In the genomic region with DNA sequence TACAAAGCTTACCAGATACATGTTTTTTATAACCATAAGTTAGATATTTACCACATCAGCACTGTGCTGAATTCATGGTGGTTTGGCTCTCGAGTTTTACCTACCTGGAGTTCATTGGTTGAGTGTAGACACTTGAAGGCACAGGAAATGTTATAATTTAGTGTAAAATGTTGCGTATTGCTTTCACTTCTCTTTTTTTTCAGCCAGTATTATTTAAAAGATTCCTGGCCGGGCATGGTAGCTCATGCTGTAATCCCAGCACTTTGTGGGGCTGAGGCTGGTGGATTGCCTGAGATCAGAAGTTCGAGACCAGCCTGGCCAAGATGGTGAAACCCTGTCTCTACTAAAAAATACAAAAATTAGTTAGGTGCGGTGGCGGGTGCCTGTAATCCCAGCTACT, we compare ENCODE assay signal across 16 cellular contexts. TPM values are rescaled to one million over a fixed set of nuclear protein-coding genes. Genes with fewer than 3 reads are reported as not detected.
DNase-seq lines count a peak whose midpoint lies in the region; ATAC-seq and TF ChIP-seq lines count a peak whose summit lies in the region.
"Had no signal": no experiment of that assay in that cellular context is flagged by ENCODE, and none has a peak within 500 bp of the region (broad histone marks: within the 10 kb centered on the region; RNA-seq: fewer than 3 reads in every experiment).

No MANE protein-coding gene starts in this region.

- H4K20me1 ChIP-seq in smooth muscle cell (ENCODE audit: low read depth), result peaks cover 55% of the 10 kb centered on the region

- intact Hi-C loops in Right ventricle myocardium inferior (cut with DNase I) (no loop called here), left cardiac atrium (cut with DNase I) (no loop called here), upper lobe of right lung (cut with DNase I) (no loop called here)

- H3F3A ChIP-seq in smooth muscle cell (ENCODE audit: low read depth), result no peaks in the 10 kb centered on the region

- H3K79me2 ChIP-seq in smooth muscle cell (ENCODE audit: low read depth), result peaks cover 16% of the 10 kb centered on the region

- no peaks in the 10 kb centered on the region for H3K27me3 Mint-ChIP-seq in endodermal cell (ENCODE audit: insufficient read depth)

- H3K27ac Mint-ChIP-seq in endodermal cell, result no peak overlapping the region

- H3K4me3 ChIP-seq in upper lobe of right lung, result no peak overlapping the region
- H3K4me3 ChIP-seq in endodermal cell (ENCODE audit: low read length), result no peak overlapping the region
- no peak overlapping the region for H3K4me3 ChIP-seq in smooth muscle cell
- H3K4me3 ChIP-seq: dorsolateral prefrontal cortex, GM23248, skin epidermis had no signal

- ATAC-seq in Right ventricle myocardium inferior (no peak), left cardiac atrium (no peak), HG03175 (IDR thresholded peaks at IDR 0.05; ENCODE audit: unreplicated experiment) (peak; percentile 77), upper lobe of right lung (peak; percentile 57)
- ATAC-seq: PC-3 had no signal

- H3K36me3 Mint-ChIP-seq in endodermal cell (ENCODE audit: low read depth), result peaks cover 64% of the 10 kb centered on the region

- no peaks in the 10 kb centered on the region for H3K9me3 Mint-ChIP-seq in endodermal cell

- H3K9ac ChIP-seq in endodermal cell (ENCODE audit: extremely low read depth, low read length, poor library complexity, severe bottlenecking) (no peak overlapping the region), smooth muscle cell (ENCODE audit: low read depth) (no peak overlapping the region)
- H3K9ac ChIP-seq: GM23248 had no signal

- DNase-seq in Right ventricle myocardium inferior (ENCODE audit: missing footprints) (peak; percentile 64), left cardiac atrium (no peak), SKM-1 (lab: John Stamatoyannopoulos, UW; ENCODE audit: unreplicated experiment) (peak; percentile 70), upper lobe of right lung (no peak), endodermal cell (no peak), DMS153 (lab: John Stamatoyannopoulos, UW) (no peak), smooth muscle cell (lab: John Stamatoyannopoulos, UW; ENCODE audit: unreplicated experiment) (no peak)
- DNase-seq: amniotic stem cell, dorsolateral prefrontal cortex, GM23248, NCI-H2029, PC-3, trophoblast cell had no signal

- H3K4me1 Mint-ChIP-seq in endodermal cell, result peaks cover 2% of the 10 kb centered on the region

- H3K4me1 ChIP-seq in upper lobe of right lung, result peaks cover 8% of the 10 kb centered on the region
- H3K4me1 ChIP-seq in endodermal cell (ENCODE audit: control insufficient read depth, insufficient read depth, low read length), result no peaks in the 10 kb centered on the region
- H3K4me1 ChIP-seq in smooth muscle cell (ENCODE audit: low read depth), result no peaks in the 10 kb centered on the region

- WGBS in endodermal cell (ENCODE audit: insufficient coverage in 1 of 2, insufficient read length in 1 of 2), 2 experiments, result 89 to 96% methylated on average over 4 to 6 of the region's 6 CpGs
- WGBS in smooth muscle cell (ENCODE audit: low lambda C conversion rate), result 94% methylated on average over 6 of the region's 6 CpGs

- H2AFZ ChIP-seq in smooth muscle cell (ENCODE audit: low read depth), result no peak overlapping the region
- H2AFZ ChIP-seq: GM23248 had no signal

- no peak for TF ChIP-seq CTCF in upper lobe of right lung (IDR thresholded peaks at IDR 0.05)
- TF ChIP-seq CTCF in endodermal cell (conservative IDR thresholded peaks at IDR 0.05), result no peak
- no peak for TF ChIP-seq CTCF in smooth muscle cell (IDR thresholded peaks at IDR 0.05; ENCODE audit: borderline replicate concordance, insufficient read depth, poor library complexity, severe bottlenecking)

- H3K4me2 ChIP-seq in smooth muscle cell, result no peak overlapping the region

- no peak overlapping the region for H3K4me3 Mint-ChIP-seq in endodermal cell

- H3K36me3 ChIP-seq in upper lobe of right lung (peaks cover 85% of the 10 kb centered on the region), endodermal cell (ENCODE audit: control insufficient read depth, insufficient read depth, low read length) (peaks cover 69% of the 10 kb centered on the region), smooth muscle cell (ENCODE audit: low read depth) (peaks cover 47% of the 10 kb centered on the region)

- H3K27me3 ChIP-seq in upper lobe of right lung, result no peaks in the 10 kb centered on the region
- no peaks in the 10 kb centered on the region for H3K27me3 ChIP-seq in endodermal cell (ENCODE audit: control insufficient read depth, insufficient read depth, low read length, poor library complexity, severe bottlenecking)
- no peaks in the 10 kb centered on the region for H3K27me3 ChIP-seq in smooth muscle cell (ENCODE audit: low read depth)
- H3K27me3 ChIP-seq: dorsolateral prefrontal cortex had no signal

- H3K9me3 ChIP-seq in upper lobe of right lung (no peaks in the 10 kb centered on the region), endodermal cell (ENCODE audit: control insufficient read depth, low read length) (no peaks in the 10 kb centered on the region), smooth muscle cell (replicated peaks; ENCODE audit: low read depth) (no peaks in the 10 kb centered on the region)

- H3K27ac ChIP-seq in upper lobe of right lung (no peak overlapping the region), endodermal cell (ENCODE audit: low read depth, low read length) (no peak overlapping the region), smooth muscle cell (ENCODE audit: low read depth) (no peak overlapping the region)
- H3K27ac ChIP-seq: GM23248, VCaP had no signal

RNA-seq across cellular contexts. Expression of a gene that starts 53.0 kb away (rescaled TPM):
- total RNA-seq in Right ventricle myocardium inferior (54.1 TPM), left cardiac atrium (10 to 100 TPM; 51.6 to 52.6 TPM), upper lobe of right lung (98.4 TPM), endodermal cell (10 to 100 TPM; 58.0 to 61.7 TPM), smooth muscle cell (18.5 and 22.2 TPM in 2 replicates)
- 43.5 TPM for polyA plus RNA-seq in endodermal cell (2013, experiment 1 of 2)
- polyA plus RNA-seq in endodermal cell (2013, experiment 2 of 2), result 39.5 TPM
- polyA plus RNA-seq in smooth muscle cell, result 38.9 and 42.5 TPM in 2 replicates

Comparison
In these comparisons a context has a peak if more than half of its experiments do, and no peak if none do; other contexts are left out.
1. DNase-seq: peak in Right ventricle myocardium inferior (single experiment) and SKM-1 (single experiment); none in left cardiac atrium (single experiment), upper lobe of right lung (single experiment), endodermal cell (single experiment), DMS153 (single experiment) and smooth muscle cell (single experiment).
2. ATAC-seq: peak in HG03175 (single experiment) and upper lobe of right lung (single experiment); none in Right ventricle myocardium inferior (single experiment) and left cardiac atrium (0 of 2).